In genomic region chr12:47804177-47804576, GRCh38 we compare ENCODE assay signal across 11 cellular contexts. TPM values are rescaled to one million over a fixed set of nuclear protein-coding genes. Genes with fewer than 3 reads are reported as not detected.
DNase-seq lines count a peak whose midpoint lies in the region; ATAC-seq, FAIRE-seq and TF ChIP-seq lines count a peak whose summit lies in the region.
"Had no signal": no experiment of that assay in that cellular context is flagged by ENCODE, and none has a peak within 500 bp of the region (broad histone marks: within the 10 kb centered on the region; RNA-seq: fewer than 3 reads in every experiment).

No MANE protein-coding gene starts in this region.

- H3K79me2 ChIP-seq in GM23248 (ENCODE audit: insufficient read depth), result peaks cover 100% of the 10 kb centered on the region

- peak overlapping the region in 7 of 11 experiments; percentile 12 to 79 (median 64); a peak in 9 of 22 replicates for H3K9ac ChIP-seq in BLaER1 treated with 17β-estradiol and CSF1 and Interleukin-3, amounts not matched to agents 10 nM and 100 nM
- H3K9ac ChIP-seq in GM23248, result 0 out of 2 replicates have a peak overlapping the region, but pooled peaks have one; percentile 7

- 51 to 56% methylated on average over 8 of the region's 8 CpGs for WGBS in GM23248 (ENCODE audit: low coverage in 1 of 2, low lambda C conversion rate in 2 of 2, missing lambda C conversion rate in 2 of 2), 2 experiments
- WGBS in psoas muscle, 3 donors, result 31 to 43% (median 34%) methylated on average over 8 of the region's 8 CpGs

- no peaks in the 10 kb centered on the region for H3K9me3 ChIP-seq in BLaER1 treated with 17β-estradiol and CSF1 and Interleukin-3, amounts not matched to agents 10 nM and 100 nM (replicated peaks in 1 of 11)
- no peaks in the 10 kb centered on the region for H3K9me3 ChIP-seq in GM23248 (ENCODE audit: low read depth)
- H3K9me3 ChIP-seq in ascending aorta, result no peaks in the 10 kb centered on the region
- H3K9me3 ChIP-seq in psoas muscle, result no peaks in the 10 kb centered on the region

- ATAC-seq in psoas muscle, result no peak

- peaks cover 3 to 66% (median 44%) of the 10 kb centered on the region in 11 experiments; a peak in 19 of 22 replicates for H3K36me3 ChIP-seq in BLaER1 treated with 17β-estradiol and CSF1 and Interleukin-3, amounts not matched to agents 10 nM and 100 nM
- H3K36me3 ChIP-seq in GM23248 (ENCODE audit: low read depth) (peaks cover 7% of the 10 kb centered on the region; the same call in 1 of the 2 replicates), ascending aorta (peaks cover 0 to 18% of the 10 kb centered on the region in 2 donors), psoas muscle (ENCODE audit: insufficient read depth in 1 of 2, low read depth in 1 of 2) (no peaks in the 10 kb centered on the region)

- H4K20me1 ChIP-seq in BLaER1 treated with 17β-estradiol and CSF1 and Interleukin-3, amounts not matched to agents 10 nM and 100 nM, result peaks cover 4 to 100% (median 99%) of the 10 kb centered on the region in 11 experiments; a peak in 20 of 22 replicates
- peaks cover 17% of the 10 kb centered on the region; the same call in 1 of the 2 replicates for H4K20me1 ChIP-seq in GM23248 (ENCODE audit: insufficient read depth)

- 0 out of 20 replicates have a peak overlapping the region, but pooled peaks of 1 of the 10 experiments have one; percentile 3 for H3K4me3 ChIP-seq in BLaER1 treated with 17β-estradiol and CSF1 and Interleukin-3, amounts not matched to agents 10 nM and 100 nM
- H3K4me3 ChIP-seq in GM23248, result no peak overlapping the region
- H3K4me3 ChIP-seq in ascending aorta, result no peak overlapping the region
- H3K4me3 ChIP-seq in psoas muscle, result no peak overlapping the region

- peak overlapping the region in 5 of 11 experiments; percentile 8 to 80 (median 78); a peak in 8 of 22 replicates for H3K27ac ChIP-seq in BLaER1 treated with 17β-estradiol and CSF1 and Interleukin-3, amounts not matched to agents 10 nM and 100 nM
- H3K27ac ChIP-seq in GM23248, result no peak overlapping the region
- H3K27ac ChIP-seq in ascending aorta, result peak overlapping the region; percentile 79 to 85
- H3K27ac ChIP-seq in psoas muscle, result peak overlapping the region; percentile 1
- H3K27ac ChIP-seq: C4-2B had no signal

- FAIRE-seq in RCC 7860 (lab: Jason Lieb, UNC), result no peak

- in situ Hi-C loops in GM23248 (cut with MboI), result no loop called here

- peak overlapping the region; percentile 90 to 100 (median 99) for H3K4me2 ChIP-seq in BLaER1 treated with 17β-estradiol and CSF1 and Interleukin-3, amounts not matched to agents 10 nM and 100 nM
- no peak overlapping the region for H3K4me2 ChIP-seq in GM23248 (ENCODE audit: unreplicated experiment)

- H3K4me1 ChIP-seq in BLaER1 treated with 17β-estradiol and CSF1 and Interleukin-3, amounts not matched to agents 10 nM and 100 nM, result peaks cover 100% of the 10 kb centered on the region in 10 experiments
- H3K4me1 ChIP-seq in GM23248 (ENCODE audit: insufficient read depth) (peaks cover 47% of the 10 kb centered on the region), ascending aorta (peaks cover 66 to 98% of the 10 kb centered on the region in 2 donors), psoas muscle (peaks cover 98% of the 10 kb centered on the region)

- intact Hi-C loops in ascending aorta (cut with DNase I), result no loop called here
- intact Hi-C loops in psoas muscle (cut with DNase I), result no loop called here

- peaks cover 13% of the 10 kb centered on the region for H3F3A ChIP-seq in GM23248 (ENCODE audit: insufficient read depth)

- DNase-seq in GM23248 (no peak), ascending aorta (ENCODE audit: low spot score in 2 of 2) (no peak), psoas muscle (no peak), SW480 (ENCODE audit: low spot score) (no peak), GM10266 (ENCODE audit: extremely low spot score) (no peak), RCC 7860 (ENCODE audit: low spot score) (no peak), NCI-H446 treated with DMSO at 0.1 percent for 48 hours (lab: John Stamatoyannopoulos, UW) (no peak)
- DNase-seq: activated CD4-positive, alpha-beta T cell treated with anti-CD3 and anti-CD28 coated beads, Interleukin-2, amount 50 U/mL, for 1 hour; cortex of kidney had no signal

- no peaks in the 10 kb centered on the region for H3K9me2 ChIP-seq in GM23248 (ENCODE audit: insufficient read depth)

- no peaks in the 10 kb centered on the region for H3K27me3 ChIP-seq in BLaER1 treated with 17β-estradiol and CSF1 and Interleukin-3, amounts not matched to agents 10 nM and 100 nM
- H3K27me3 ChIP-seq in GM23248 (replicated peaks; ENCODE audit: insufficient read depth) (no peaks in the 10 kb centered on the region), ascending aorta (no peaks in the 10 kb centered on the region), psoas muscle (ENCODE audit: insufficient read depth in 3 of 3, low read length in 2 of 3) (no peaks in the 10 kb centered on the region)

- TF ChIP-seq CTCF in ascending aorta (IDR thresholded peaks at IDR 0.05), result no peak
- TF ChIP-seq CTCF in psoas muscle (IDR thresholded peaks at IDR 0.05), result no peak
- no peak for TF ChIP-seq CTCF in GM10266 (IDR thresholded peaks at IDR 0.05; ENCODE audit: control insufficient read depth, insufficient read depth, low read depth, missing control alignments)

- H2AFZ ChIP-seq in GM23248, result no peak overlapping the region

RNA-seq across cellular contexts. Expression of gene HDAC7, which starts 15.5 kb away (rescaled TPM):
- 62.9 and 72.3 TPM in 2 replicates for total RNA-seq in GM23248 (2014; rRNA removed; shearing (Covaris generic))
- polyA plus RNA-seq in GM23248 (2016; fragmentation: Nextera tagmentation; extraction: Ambion mirVana) (45.3 and 46.2 TPM in 2 replicates), psoas muscle (10 to 100 TPM; 11.0 to 25.2 (median 13.6) TPM)
- total RNA-seq in ascending aorta (202 TPM), psoas muscle (10 to 100 TPM; 21.4 to 27.8 (median 23.5) TPM)

RNA-seq across cellular contexts. Expression of gene SLC48A1, which starts 31.1 kb away (rescaled TPM):
- 16.4 and 20.9 TPM in 2 replicates for total RNA-seq in GM23248 (2014; rRNA removed; shearing (Covaris generic))
- 19.1 and 21.8 TPM in 2 replicates for polyA plus RNA-seq in GM23248 (2016; fragmentation: Nextera tagmentation; extraction: Ambion mirVana)
- 144 TPM for total RNA-seq in ascending aorta
- total RNA-seq in psoas muscle, result 10 to 100 TPM; 21.8 to 28.7 (median 27.3) TPM
- polyA plus RNA-seq in psoas muscle, result 10 to 100 TPM; 12.7 to 23.5 (median 19.6) TPM

RNA-seq across cellular contexts. Expression of gene RAPGEF3, which starts 45.5 kb away (rescaled TPM):
- total RNA-seq in GM23248 (2014; rRNA removed; shearing (Covaris generic)), result 1.3 and 3.7 TPM in 2 replicates
- polyA plus RNA-seq in GM23248 (2016; fragmentation: Nextera tagmentation; extraction: Ambion mirVana), result 1.1 and 1.4 TPM in 2 replicates
- total RNA-seq in ascending aorta, result 165 TPM
- total RNA-seq in psoas muscle, result 10 to 100 TPM in 2 of 4 donors, 1 to 10 TPM in 2; 5.1 to 28.8 (median 11.7) TPM
- polyA plus RNA-seq in psoas muscle, result 10 to 100 TPM; 11.7 to 29.9 (median 15.0) TPM
